Comparison of ENCODE assay signal across 8 cellular contexts in the genomic region with DNA sequence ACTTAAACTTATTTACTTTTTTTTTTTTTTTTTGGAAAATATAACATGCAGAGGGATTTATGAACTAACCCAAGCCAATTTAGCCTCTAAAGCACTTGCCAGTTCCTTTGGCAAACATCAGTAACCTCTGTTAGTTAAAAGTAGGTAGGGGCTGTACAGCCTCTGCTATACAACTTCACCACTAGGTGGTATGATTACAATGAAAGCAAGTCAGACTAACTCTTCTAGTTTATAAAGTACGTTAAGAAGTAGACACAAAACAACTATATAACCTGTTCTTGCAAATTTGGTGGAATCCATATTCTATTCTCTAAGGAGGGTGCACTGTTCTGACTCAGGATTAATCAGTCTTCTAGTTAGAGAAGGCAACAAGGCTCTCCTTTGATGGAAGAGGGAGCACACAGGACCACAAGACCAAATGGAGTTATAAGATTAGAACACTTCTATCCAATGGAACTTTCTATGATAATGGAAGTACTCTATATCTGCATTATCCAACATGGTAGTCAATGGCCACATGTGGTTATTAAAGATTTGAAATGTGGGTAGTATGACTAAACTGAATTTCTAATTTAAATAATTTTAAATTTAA. TPM values are rescaled to one million over a fixed set of nuclear protein-coding genes. Genes with fewer than 3 reads are reported as not detected.
A peak's percentile ranks its signal among the peaks of the same experiment; 100 is the strongest.
DNase-seq lines count a peak whose midpoint lies in the region; ATAC-seq, FAIRE-seq and TF ChIP-seq lines count a peak whose summit lies in the region.

No MANE protein-coding gene starts in this region.

- H3K9me3 ChIP-seq in Peyer's patch = no peaks in the 10 kb centered on the region

- H3K27ac Mint-ChIP-seq in endothelial cell (ENCODE audit: unreplicated experiment) (no peak overlapping the region), osteocyte (ENCODE audit: unreplicated experiment) (no peak overlapping the region)

- DNase-seq in DMS 273 treated with DMSO at 0.1 percent for 48 hours (lab: John Stamatoyannopoulos, UW) = peak; percentile 0
- DNase-seq in GM19239 (ENCODE audit: insufficient read length, low spot score) = no peak
- DNase-seq in Peyer's patch = no peak
- no peak for DNase-seq in endothelial cell (ENCODE audit: low spot score)
- no peak for DNase-seq in osteocyte (ENCODE audit: extremely low spot score, unreplicated experiment)
- no peak for DNase-seq in COLO668 (lab: John Stamatoyannopoulos, UW; ENCODE audit: unreplicated experiment)
- no peak for DNase-seq in DMS153 treated with DMSO at 0.1 percent for 48 hours (lab: John Stamatoyannopoulos, UW; ENCODE audit: unreplicated experiment)

- H3K27me3 ChIP-seq in Peyer's patch = no peaks in the 10 kb centered on the region

- H3K4me1 Mint-ChIP-seq in endothelial cell (ENCODE audit: unreplicated experiment) (no peaks in the 10 kb centered on the region), osteocyte (ENCODE audit: unreplicated experiment) (peaks cover 2% of the 10 kb centered on the region)

- no peak overlapping the region for H3K4me3 Mint-ChIP-seq in endothelial cell (ENCODE audit: unreplicated experiment)
- no peak overlapping the region for H3K4me3 Mint-ChIP-seq in osteocyte (ENCODE audit: unreplicated experiment)

- ATAC-seq in HG03280 (IDR thresholded peaks at IDR 0.05; ENCODE audit: unreplicated experiment) = peak; percentile 81

- no peak overlapping the region for H3K4me3 ChIP-seq in Peyer's patch

- peak; percentile 18 for FAIRE-seq in GM19239 (lab: Jason Lieb, UNC)

- TF ChIP-seq POLR2A in Peyer's patch (IDR thresholded peaks at IDR 0.05) = no peak

- peaks cover 4% of the 10 kb centered on the region for H3K36me3 Mint-ChIP-seq in endothelial cell (ENCODE audit: low read depth, unreplicated experiment)
- peaks cover 44% of the 10 kb centered on the region for H3K36me3 Mint-ChIP-seq in osteocyte (ENCODE audit: unreplicated experiment)

- H3K27me3 Mint-ChIP-seq in endothelial cell (ENCODE audit: unreplicated experiment) (no peaks in the 10 kb centered on the region), osteocyte (ENCODE audit: unreplicated experiment) (no peaks in the 10 kb centered on the region)

- H3K4me1 ChIP-seq in Peyer's patch = no peaks in the 10 kb centered on the region

- H3K27ac ChIP-seq in Peyer's patch = no peak overlapping the region

- peaks cover 0 to 81% (median 0%) of the 10 kb centered on the region in 3 donors for H3K36me3 ChIP-seq in Peyer's patch

- TF ChIP-seq CTCF in Peyer's patch (IDR thresholded peaks at IDR 0.05) = peak in 5 of 6 experiments; percentile 9 to 52 (median 51)
- TF ChIP-seq CTCF in endothelial cell (IDR thresholded peaks at IDR 0.05; ENCODE audit: unreplicated experiment) = peak; percentile 75
- TF ChIP-seq CTCF in osteocyte (IDR thresholded peaks at IDR 0.05) = peak; percentile 77

- H3K9me3 Mint-ChIP-seq in endothelial cell (ENCODE audit: unreplicated experiment) = no peaks in the 10 kb centered on the region
- H3K9me3 Mint-ChIP-seq in osteocyte (ENCODE audit: unreplicated experiment) = no peaks in the 10 kb centered on the region

RNA-seq across cellular contexts. Expression of a gene that starts 12.8 kb away (rescaled TPM):
- total RNA-seq in Peyer's patch (10 to 100 TPM; 18.3 to 40.4 (median 19.5) TPM), endothelial cell (ENCODE audit: unreplicated experiment) (25.4 TPM), osteocyte (36.4 and 41.2 TPM in 2 replicates)

RNA-seq across cellular contexts. Expression of a gene that starts 13.1 kb away (rescaled TPM):
- total RNA-seq in Peyer's patch (10 to 100 TPM; 39.9 to 96.6 (median 53.1) TPM), endothelial cell (ENCODE audit: unreplicated experiment) (48.6 TPM), osteocyte (47.7 and 49.9 TPM in 2 replicates)

RNA-seq across cellular contexts. Expression of a gene that starts 39.5 kb away (rescaled TPM):
- total RNA-seq in Peyer's patch = 10 to 100 TPM in 1 of 4 donors, 1 to 10 TPM in 1, not detected in 2; 3.1 to 27.5 TPM
- not detected for total RNA-seq in endothelial cell (ENCODE audit: unreplicated experiment)
- total RNA-seq in osteocyte = not detected in 2 replicates
